Comparison of ENCODE assay signal across 17 cellular contexts in genomic region chr13:35621989-35622388, GRCh38.
DNase-seq lines count a peak whose midpoint lies in the region; ATAC-seq and TF ChIP-seq lines count a peak whose summit lies in the region.
"Had no signal": no experiment of that assay in that cellular context is flagged by ENCODE, and none has a peak within 500 bp of the region (broad histone marks: within the 10 kb centered on the region; RNA-seq: fewer than 3 reads in every experiment).

No MANE protein-coding gene starts in this region.

- TF ChIP-seq CTCF in hepatocyte (IDR thresholded peaks at IDR 0.05; ENCODE audit: poor library complexity): no peak

- no peaks in the 10 kb centered on the region for H3K36me3 ChIP-seq in GM23248 (ENCODE audit: low read depth)
- H3K36me3 ChIP-seq in hepatocyte (replicated peaks; ENCODE audit: insufficient read depth, low read depth): no peaks in the 10 kb centered on the region

- 0 out of 2 replicates have a peak overlapping the region, but pooled peaks have one; percentile 0 for H3K27ac ChIP-seq in GM23248
- no peak overlapping the region for H3K27ac ChIP-seq in hepatocyte
- H3K27ac ChIP-seq: HL-60 had no signal

- no peaks in the 10 kb centered on the region for H3F3A ChIP-seq in GM23248 (ENCODE audit: insufficient read depth)

- peaks cover 10% of the 10 kb centered on the region for H3K4me1 Mint-ChIP-seq in activated naive CD8-positive, alpha-beta T cell treated with anti-CD3 and anti-CD28 coated beads, Interleukin-2, amount 10 ng/mL, durations not matched to agents 7 days and 5 days

- no peaks in the 10 kb centered on the region for H3K36me3 Mint-ChIP-seq in activated naive CD8-positive, alpha-beta T cell treated with anti-CD3 and anti-CD28 coated beads, Interleukin-2, amount 10 ng/mL, durations not matched to agents 7 days and 5 days
- H3K36me3 Mint-ChIP-seq: activated CD4-positive, alpha-beta memory T cell treated with anti-CD3 and anti-CD28 coated beads for 36 hours had no signal

- H3K4me3 Mint-ChIP-seq in activated naive CD8-positive, alpha-beta T cell treated with anti-CD3 and anti-CD28 coated beads, Interleukin-2, amount 10 ng/mL, durations not matched to agents 7 days and 5 days: peak overlapping the region; percentile 41
- H3K4me3 Mint-ChIP-seq: activated CD4-positive, alpha-beta memory T cell treated with anti-CD3 and anti-CD28 coated beads for 36 hours; type B pancreatic cell had no signal

- H3K27ac Mint-ChIP-seq in activated naive CD8-positive, alpha-beta T cell treated with anti-CD3 and anti-CD28 coated beads, Interleukin-2, amount 10 ng/mL, durations not matched to agents 7 days and 5 days: peak overlapping the region; percentile 90
- H3K27ac Mint-ChIP-seq: activated CD4-positive, alpha-beta memory T cell treated with anti-CD3 and anti-CD28 coated beads for 36 hours; type B pancreatic cell had no signal

- POLR2A ChIA-PET in activated naive CD8-positive, alpha-beta T cell treated with anti-CD3 and anti-CD28 coated beads, Interleukin-2, amount 10 ng/mL, durations not matched to agents 7 days and 5 days (lab: Charles Lee): no interaction called here

- H3K9me2 ChIP-seq in GM23248 (ENCODE audit: insufficient read depth) (no peaks in the 10 kb centered on the region), hepatocyte (replicated peaks; ENCODE audit: insufficient read depth) (no peaks in the 10 kb centered on the region)

- H4K20me1 ChIP-seq in GM23248 (ENCODE audit: insufficient read depth) (no peaks in the 10 kb centered on the region), hepatocyte (ENCODE audit: insufficient read depth, poor library complexity, severe bottlenecking) (no peaks in the 10 kb centered on the region)

- H3K27me3 ChIP-seq in GM23248 (replicated peaks; ENCODE audit: insufficient read depth): no peaks in the 10 kb centered on the region
- H3K27me3 ChIP-seq in hepatocyte: no peaks in the 10 kb centered on the region

- peak overlapping the region; percentile 3 for H3K4me2 ChIP-seq in GM23248 (ENCODE audit: unreplicated experiment)
- no peak overlapping the region for H3K4me2 ChIP-seq in hepatocyte

- no peak overlapping the region for H3K4me3 ChIP-seq in GM23248
- H3K4me3 ChIP-seq in hepatocyte: no peak overlapping the region

- H2AFZ ChIP-seq in GM23248 (peak overlapping the region; percentile 49), hepatocyte (no peak overlapping the region)

- H3K9me3 ChIP-seq in GM23248 (ENCODE audit: low read depth) (no peaks in the 10 kb centered on the region), hepatocyte (ENCODE audit: low read depth) (no peaks in the 10 kb centered on the region)

- H3K79me2 ChIP-seq in GM23248 (ENCODE audit: insufficient read depth) (no peaks in the 10 kb centered on the region), hepatocyte (no peaks in the 10 kb centered on the region)

- peaks cover 1% of the 10 kb centered on the region for H3K9me3 Mint-ChIP-seq in activated naive CD8-positive, alpha-beta T cell treated with anti-CD3 and anti-CD28 coated beads, Interleukin-2, amount 10 ng/mL, durations not matched to agents 7 days and 5 days
- H3K9me3 Mint-ChIP-seq: activated CD4-positive, alpha-beta memory T cell treated with anti-CD3 and anti-CD28 coated beads for 36 hours had no signal

- peaks cover 10% of the 10 kb centered on the region; the same call in 1 of the 2 replicates for H3K4me1 ChIP-seq in GM23248 (ENCODE audit: insufficient read depth)
- H3K4me1 ChIP-seq in hepatocyte (ENCODE audit: insufficient read depth): no peaks in the 10 kb centered on the region

- ATAC-seq in activated naive CD8-positive, alpha-beta T cell treated with anti-CD3 and anti-CD28 coated beads, Interleukin-2, amount 10 ng/mL, durations not matched to agents 7 days and 5 days (ENCODE audit: low read depth): peak; percentile 88
- ATAC-seq: esophagus mucosa had no signal

- DNase-seq in NCI-H2029 (lab: John Stamatoyannopoulos, UW) (peak; percentile 43), NCI-H2029 treated with DMSO at 0.1 percent for 48 hours (lab: John Stamatoyannopoulos, UW) (no peak), GM23248 (peak; percentile 72), islet precursor cell (peak; percentile 60), hepatocyte (ENCODE audit: low spot score) (no peak), occipital lobe (lab: John Stamatoyannopoulos, UW) (no peak)
- DNase-seq in activated naive CD8-positive, alpha-beta T cell treated with anti-CD3 and anti-CD28 coated beads, Interleukin-2, amount 10 ng/mL, durations not matched to agents 7 days and 5 days: no peak
- DNase-seq in stimulated activated naive CD4-positive, alpha-beta T cell treated with Interleukin-2 at 50 U/mL for 16 hours (lab: John Stamatoyannopoulos, UW): no peak
- DNase-seq: activated CD4-positive, alpha-beta memory T cell treated with anti-CD3 and anti-CD28 coated beads for 36 hours; activated naive CD4-positive, alpha-beta T cell; Calu3; posterior cingulate gyrus; stimulated activated CD8-positive, alpha-beta memory T cell treated with anti-CD3 and anti-CD28 coated beads, Interleukin-4, amount 100 ng/mL, for 48 hours; T1000 had no signal

- no peaks in the 10 kb centered on the region for H3K27me3 Mint-ChIP-seq in activated naive CD8-positive, alpha-beta T cell treated with anti-CD3 and anti-CD28 coated beads, Interleukin-2, amount 10 ng/mL, durations not matched to agents 7 days and 5 days
- H3K27me3 Mint-ChIP-seq: activated CD4-positive, alpha-beta memory T cell treated with anti-CD3 and anti-CD28 coated beads for 36 hours had no signal

- in situ Hi-C loops in GM23248 (cut with MboI): loop anchor here (10.0 kb wide), 1 partner anchor 173 kb away; no protein-coding TSS in a partner anchor

- H3K9ac ChIP-seq in GM23248: no peak overlapping the region

Comparison
In these comparisons a context has a peak if more than half of its experiments do, and no peak if none do; other contexts are left out.
1. DNase-seq: peak in NCI-H2029 (single experiment), GM23248 (single experiment) and islet precursor cell (single experiment); none in NCI-H2029 treated with DMSO at 0.1 percent for 48 hours (single experiment), activated naive CD8-positive, alpha-beta T cell treated with anti-CD3 and anti-CD28 coated beads, Interleukin-2, amount 10 ng/mL, durations not matched to agents 7 days and 5 days (single experiment), hepatocyte (single experiment), stimulated activated naive CD4-positive, alpha-beta T cell treated with Interleukin-2 at 50 U/mL for 16 hours (single experiment) and occipital lobe (single experiment).